In genomic region chr18:21662591-21662990, GRCh38 we compare ENCODE assay signal across 27 cellular contexts.
"Had no signal": no experiment of that assay in that cellular context is flagged by ENCODE, and none has a peak within 500 bp of the region (broad histone marks: within the 10 kb centered on the region; RNA-seq: fewer than 3 reads in every experiment).

No MANE protein-coding gene starts in this region.

- ATAC-seq: activated CD4-positive, alpha-beta T cell treated with anti-CD3 and anti-CD28 coated beads for 36 hours; activated CD8-positive, alpha-beta memory T cell treated with anti-CD3 and anti-CD28 coated beads, Interleukin-2, amount 10 ng/mL, durations not matched to agents 7 days and 5 days; activated CD8-positive, alpha-beta T cell treated with anti-CD3 and anti-CD28 coated beads, Interleukin-2, amount 10 ng/mL, durations not matched to agents 7 days and 5 days; gastroesophageal sphincter had no signal

- FAIRE-seq: endometrium, endothelial cell of umbilical vein had no signal

- H3K4me3 ChIP-seq: ascending aorta, breast epithelium, cardiac muscle cell, colonic mucosa, esophagus squamous epithelium, gastroesophageal sphincter had no signal

- H3K9me3 ChIP-seq: ascending aorta, breast epithelium, colonic mucosa, esophagus squamous epithelium, gastroesophageal sphincter had no signal

- H3K4me1 ChIP-seq: ascending aorta, breast epithelium, colonic mucosa, esophagus squamous epithelium, gastroesophageal sphincter had no signal

- H3K27me3 ChIP-seq: ascending aorta, breast epithelium, cardiac muscle cell, colonic mucosa, esophagus squamous epithelium, gastroesophageal sphincter had no signal

- H3K36me3 ChIP-seq: breast epithelium, cardiac muscle cell, colonic mucosa had no signal

- DNase-seq: activated CD4-positive, alpha-beta memory T cell treated with anti-CD3 and anti-CD28 coated beads for 36 hours; activated CD4-positive, alpha-beta T cell treated with anti-CD3 and anti-CD28 coated beads for 36 hours; activated CD4-positive, alpha-beta T cell treated with anti-CD3 and anti-CD28 coated beads, Interleukin-2, amount 10 ng/mL, durations not matched to agents 24 days and 14 days; activated CD4-positive, CD25-positive, alpha-beta regulatory T cell; activated CD4-positive, CD25-positive, alpha-beta regulatory T cell treated with anti-CD3 and anti-CD28 coated beads, Interleukin-2, amount 50 U/mL, for 72 hours; activated CD8-positive, alpha-beta memory T cell treated with anti-CD3 and anti-CD28 coated beads, Interleukin-2, amount 10 ng/mL, durations not matched to agents 7 days and 5 days; activated CD8-positive, alpha-beta memory T cell treated with anti-CD3 and anti-CD28 coated beads, Interleukin-2, amount 50 U/mL, for 4 hours; activated CD8-positive, alpha-beta T cell treated with anti-CD3 and anti-CD28 coated beads, Interleukin-2, amount 10 ng/mL, durations not matched to agents 7 days and 5 days; activated effector memory CD4-positive, alpha-beta T cell treated with anti-CD3 and anti-CD28 coated beads, Interleukin-2, amount 50 U/mL, for 16 hours; activated naive CD4-positive, alpha-beta T cell treated with anti-CD3 and anti-CD28 coated beads for 36 hours; activated naive CD8-positive, alpha-beta T cell treated with anti-CD3 and anti-CD28 coated beads, Interleukin-2, amount 10 ng/mL, durations not matched to agents 7 days and 5 days; activated T-cell treated with anti-CD3 and anti-CD28 coated beads, Interleukin-2, amount 50 U/mL, for 1 hour; activated T-cell treated with anti-CD3 and anti-CD28 coated beads, Interleukin-2, amount 50 U/mL, for 48 hours; central memory CD4-positive, alpha-beta T cell; cerebellar nuclear complex; colonic mucosa; effector CD8-positive, alpha-beta T cell; esophagus squamous epithelium; foreskin melanocyte; T-helper 2 cell had no signal

- H3K27ac ChIP-seq: ascending aorta, breast epithelium, cardiac muscle cell, colonic mucosa, epithelial cell of prostate, esophagus squamous epithelium, gastroesophageal sphincter had no signal
